14 cellular contexts compared by ENCODE assay signal in genomic region chr2:201697899-201698298, GRCh38. TPM values are rescaled to one million over a fixed set of nuclear protein-coding genes. Genes with fewer than 3 reads are reported as not detected.
A peak's percentile ranks its signal among the peaks of the same experiment; 100 is the strongest.
DNase-seq lines count a peak whose midpoint lies in the region; ATAC-seq and TF ChIP-seq lines count a peak whose summit lies in the region.
"Had no signal": no experiment of that assay in that cellular context is flagged by ENCODE, and none has a peak within 500 bp of the region (broad histone marks: within the 10 kb centered on the region; RNA-seq: fewer than 3 reads in every experiment).

No MANE protein-coding gene starts in this region.

- intact Hi-C loops in PC-3 (cut with micrococcal nuclease): loop anchor here (5.0 kb wide), 2 partner anchors 56 to 466 kb away; partner anchors contain the start of gene TMEM237

- H4K20me1 ChIP-seq in PC-3 (ENCODE audit: low read length): no peaks in the 10 kb centered on the region

- H3K27ac ChIP-seq in PC-3 (ENCODE audit: low read length): peak overlapping the region; percentile 79

- H3K4me1 Mint-ChIP-seq in mesothelial cell of epicardium: peaks cover 27% of the 10 kb centered on the region
- H3K4me1 Mint-ChIP-seq: activated B cell treated with CpG ODN at 0.5 μM for 24 hours, B cell had no signal

- H3K9me3 Mint-ChIP-seq in mesothelial cell of epicardium: no peaks in the 10 kb centered on the region
- H3K9me3 Mint-ChIP-seq: activated B cell treated with CpG ODN at 0.5 μM for 24 hours; effector memory CD8-positive, alpha-beta T cell had no signal

- CTCF ChIA-PET in AG04449 (lab: Yijun Ruan, JAX): interaction anchor here (1.2 to 2.5 kb wide), 6 partner anchors 9 to 465 kb away, joined by 3 to 9 read pairs (median 4); no protein-coding TSS in a partner anchor
- CTCF ChIA-PET in PC-3 (lab: Charles Lee): interaction anchor here (0.6 to 1.5 kb wide), 4 partner anchors 10 to 363 kb away, joined by 6 to 7 read pairs (median 6); partner anchors contain the start of gene ALS2

- H3K9me3 ChIP-seq in PC-3 (ENCODE audit: low read length): no peaks in the 10 kb centered on the region

- H3K27ac Mint-ChIP-seq in mesothelial cell of epicardium: peak overlapping the region; percentile 67
- H3K27ac Mint-ChIP-seq: activated B cell treated with CpG ODN at 0.5 μM for 24 hours; B cell; effector memory CD8-positive, alpha-beta T cell had no signal

- peak overlapping the region; percentile 65 for H3K4me2 ChIP-seq in PC-3 (ENCODE audit: low read length)

- peak overlapping the region; percentile 15; the same call in 1 of the 2 replicates for H3K9ac ChIP-seq in PC-3 (ENCODE audit: low read length)

- peaks cover 16% of the 10 kb centered on the region for H3K36me3 Mint-ChIP-seq in mesothelial cell of epicardium

- H3F3A ChIP-seq in PC-3 (ENCODE audit: low read length, unreplicated experiment): peaks cover 7% of the 10 kb centered on the region

- POLR2A ChIA-PET in AG04449 (lab: Yijun Ruan, JAX): interaction anchor here (0.6 to 1.8 kb wide), 6 partner anchors 10 to 246 kb away, joined by 3 to 5 read pairs (median 3); partner anchors contain the start of genes ALS2, STRADB, TMEM237 and TRAK2
- POLR2A ChIA-PET in PC-3 (lab: Charles Lee; ENCODE audit: unreplicated experiment): interaction anchor here (0.6 kb wide), 1 partner anchor 55 kb away, joined by 13 read pairs; the partner anchor contains the start of gene TMEM237

- H3K4me3 ChIP-seq in AG04449 (ENCODE audit: low read depth, low read length) (peak overlapping the region; percentile 1; the same call in 1 of the 2 replicates), PC-3 (ENCODE audit: low read length) (peak overlapping the region; percentile 11; the same call in 1 of the 2 replicates), choroid plexus epithelial cell (ENCODE audit: low read depth, low read length) (no peak overlapping the region)

- TF ChIP-seq CTCF in AG04449 (IDR thresholded peaks at IDR 0.05; ENCODE audit: insufficient read depth, low read length, missing control alignments) (no peak), PC-3 (conservative IDR thresholded peaks at IDR 0.05; ENCODE audit: low read depth, low read length) (no peak), choroid plexus epithelial cell (conservative IDR thresholded peaks at IDR 0.05; ENCODE audit: low read depth, low read length) (no peak), mesothelial cell of epicardium (IDR thresholded peaks at IDR 0.05; ENCODE audit: unreplicated experiment) (no peak)

- no peaks in the 10 kb centered on the region for H3K27me3 ChIP-seq in PC-3 (ENCODE audit: low read length)

- peak; percentile 70 for DNase-seq in AG04449 (ENCODE audit: low read depth, low spot score)
- DNase-seq in PC-3: peak; percentile 89
- peak; percentile 88 for DNase-seq in choroid plexus epithelial cell (ENCODE audit: low read depth)
- no peak for DNase-seq in mesothelial cell of epicardium (ENCODE audit: low spot score in 2 of 2, unreplicated experiment in 2 of 2)
- DNase-seq in activated CD4-positive, alpha-beta T cell treated with anti-CD3 and anti-CD28 coated beads for 4 hours: no peak
- no peak for DNase-seq in stimulated activated CD4-positive, alpha-beta T cell treated with anti-CD3 and anti-CD28 coated beads, Interleukin-4, amount 100 ng/mL, for 4 hours
- DNase-seq in RPMI8226: no peak
- DNase-seq in Kasumi-1 (lab: John Stamatoyannopoulos, UW): no peak
- DNase-seq: activated B cell treated with CpG ODN at 0.5 μM for 24 hours; effector memory CD8-positive, alpha-beta T cell; NCI-H187; OCI-M1; retina had no signal

- H3K27me3 Mint-ChIP-seq in mesothelial cell of epicardium (ENCODE audit: low read depth): no peaks in the 10 kb centered on the region
- H3K27me3 Mint-ChIP-seq: B cell had no signal

- H2AFZ ChIP-seq in PC-3 (ENCODE audit: low read length): no peak overlapping the region

- ATAC-seq in PC-3: peak; percentile 78
- ATAC-seq: effector memory CD8-positive, alpha-beta T cell had no signal

- H3K79me2 ChIP-seq in PC-3 (ENCODE audit: low read length): no peaks in the 10 kb centered on the region

- no peaks in the 10 kb centered on the region for H3K9me2 ChIP-seq in PC-3 (replicated peaks; ENCODE audit: low read length)

- no peak overlapping the region for H3K4me3 Mint-ChIP-seq in mesothelial cell of epicardium
- H3K4me3 Mint-ChIP-seq: activated B cell treated with CpG ODN at 0.5 μM for 24 hours; B cell; effector memory CD8-positive, alpha-beta T cell had no signal

- peaks cover 50% of the 10 kb centered on the region for H3K4me1 ChIP-seq in PC-3 (ENCODE audit: insufficient read depth, low read length)

- BruUV-seq in PC-3 (replicated peaks; lab: Mats Ljungman, UMichigan): no TSS peak

- H3K36me3 ChIP-seq in PC-3 (ENCODE audit: low read depth, low read length): peaks cover 13% of the 10 kb centered on the region; the same call in 1 of the 2 replicates

RNA-seq across cellular contexts. Expression of gene MPP4, which starts 0.5 kb away (rescaled TPM):
- 0.52 and 0.77 TPM in 2 replicates for total RNA-seq in PC-3 (2014; rRNA removed)
- 0.18 to 0.27 TPM (median 0.27 TPM) in 3 replicates for total RNA-seq in mesothelial cell of epicardium
- total RNA-seq: activated B cell treated with CpG ODN at 0.5 μM for 24 hours, B cell had no signal

RNA-seq across cellular contexts. Expression of gene TMEM237, which starts 54.6 kb away (rescaled TPM):
- total RNA-seq in PC-3 (2014; rRNA removed): 32.8 and 39.0 TPM in 2 replicates
- 44.1 to 52.7 TPM (median 50.0 TPM) in 3 replicates for total RNA-seq in mesothelial cell of epicardium

Comparison
In these comparisons a context has a peak if more than half of its experiments do, and no peak if none do; other contexts are left out.
1. DNase-seq: peak in AG04449 (single experiment), PC-3 (single experiment) and choroid plexus epithelial cell (single experiment); none in mesothelial cell of epicardium (0 of 2), activated CD4-positive, alpha-beta T cell treated with anti-CD3 and anti-CD28 coated beads for 4 hours (0 of 2), stimulated activated CD4-positive, alpha-beta T cell treated with anti-CD3 and anti-CD28 coated beads, Interleukin-4, amount 100 ng/mL, for 4 hours (0 of 2), RPMI8226 (single experiment) and Kasumi-1 (0 of 2).